ENCODE assay signal across 12 cellular contexts in the genomic region with DNA sequence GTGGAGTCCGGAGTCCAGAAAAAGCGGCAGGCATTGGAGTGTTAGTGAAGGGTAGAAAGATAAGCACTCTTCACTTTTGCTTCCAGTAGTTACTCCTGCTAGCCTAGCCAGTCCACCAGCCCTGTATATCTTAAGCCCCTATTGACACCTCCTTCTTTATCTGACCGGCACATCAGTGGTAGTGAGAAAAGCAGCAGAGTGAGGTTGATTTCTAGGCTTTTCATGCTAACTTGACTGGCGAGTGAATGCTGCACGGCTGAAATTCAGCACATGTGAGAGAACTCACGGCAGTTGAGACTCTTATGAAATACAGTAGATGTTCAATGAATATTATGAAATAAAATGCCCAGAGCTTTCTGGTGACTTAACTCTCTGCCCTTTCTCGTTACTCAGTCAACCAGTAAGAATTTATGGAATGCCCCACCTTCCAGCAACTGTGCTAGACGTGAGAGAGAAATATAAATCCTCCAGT.
DNase-seq lines count a peak whose midpoint lies in the region; ATAC-seq lines count a peak whose summit lies in the region.
"Had no signal": no experiment of that assay in that cellular context is flagged by ENCODE, and none has a peak within 500 bp of the region (broad histone marks: within the 10 kb centered on the region; RNA-seq: fewer than 3 reads in every experiment).

No MANE protein-coding gene starts in this region.

- no peak overlapping the region for H3K4me3 ChIP-seq in H7 (ENCODE audit: insufficient read depth, low read depth, low read length)
- H3K4me3 ChIP-seq in skeletal muscle cell (ENCODE audit: low read depth, low read length), result no peak overlapping the region
- H3K4me3 ChIP-seq: K562 had no signal

- ATAC-seq in HG03135 (IDR thresholded peaks at IDR 0.05; ENCODE audit: unreplicated experiment), result no peak
- ATAC-seq: K562 had no signal

- DNase-seq in H7 (peak; percentile 13), SK-N-DZ (ENCODE audit: low spot score) (peak; percentile 11), hepatic stellate cell (ENCODE audit: low spot score) (peak; percentile 29), skeletal muscle cell (ENCODE audit: low read depth) (peak; percentile 18), mucosa of gallbladder (ENCODE audit: low spot score) (no peak), UCSD-AML1 (lab: John Stamatoyannopoulos, UW; ENCODE audit: unreplicated experiment) (no peak), HT-29 (ENCODE audit: low spot score) (no peak)
- DNase-seq: activated CD4-positive, alpha-beta memory T cell treated with anti-CD3 and anti-CD28 coated beads for 36 hours; anterior cingulate cortex; stimulated activated CD4-positive, alpha-beta T cell treated with anti-CD3 and anti-CD28 coated beads, Interleukin-2, amount 100 ng/mL, for 48 hours had no signal

- H3K36me3 ChIP-seq in H7 (replicated peaks; ENCODE audit: control insufficient read depth, insufficient read depth, low read length), result no peaks in the 10 kb centered on the region

- no peaks in the 10 kb centered on the region for H3K27me3 ChIP-seq in H7 (ENCODE audit: control insufficient read depth, insufficient read depth, low read length)

Comparison
In these comparisons a context has a peak if more than half of its experiments do, and no peak if none do; other contexts are left out.
1. DNase-seq: peak in H7 (single experiment), SK-N-DZ (single experiment), hepatic stellate cell (single experiment) and skeletal muscle cell (single experiment); none in mucosa of gallbladder (single experiment), UCSD-AML1 (single experiment) and HT-29 (single experiment).